ENCODE assay signal across 8 cellular contexts in genomic region chr2:10412380-10412779, GRCh38. TPM values are rescaled to one million over a fixed set of nuclear protein-coding genes. Genes with fewer than 3 reads are reported as not detected.
DNase-seq lines count a peak whose midpoint lies in the region; ATAC-seq and TF ChIP-seq lines count a peak whose summit lies in the region.

No MANE protein-coding gene starts in this region.

- no peak for TF ChIP-seq CTCF in brain (conservative IDR thresholded peaks at IDR 0.05)
- no peak for TF ChIP-seq CTCF in omental fat pad (IDR thresholded peaks at IDR 0.05)

- H3K4me3 Mint-ChIP-seq in brain, result no peak overlapping the region

- no peaks in the 10 kb centered on the region for H3K27me3 Mint-ChIP-seq in brain

- H3K36me3 Mint-ChIP-seq in brain, result no peaks in the 10 kb centered on the region

- DNase-seq in stimulated activated CD4-positive, alpha-beta T cell treated with anti-CD3 and anti-CD28 coated beads, Interleukin-1b, Interleukin-23, amount 100 ng/mL, for 48 hours, result peak; percentile 37
- DNase-seq in stimulated activated CD4-positive, alpha-beta T cell treated with anti-CD3 and anti-CD28 coated beads, Interleukin-12 subunit alpha, Interleukin-12 subunit beta, amount 100 ng/mL, for 4 hours, result no peak
- DNase-seq in M059J (ENCODE audit: low read depth) (peak; percentile 65), omental fat pad (ENCODE audit: low spot score) (no peak)
- DNase-seq in stimulated activated CD4-positive, alpha-beta T cell treated with anti-CD3 and anti-CD28 coated beads, Interleukin-2, amount 100 ng/mL, for 48 hours, result peak; percentile 18 to 35

- peaks cover 67% of the 10 kb centered on the region for H3K4me1 Mint-ChIP-seq in brain

- peaks cover 0 to 6% (median 0%) of the 10 kb centered on the region in 5 experiments for H3K9me3 Mint-ChIP-seq in brain

- ATAC-seq in omental fat pad (ENCODE audit: low FRiP score), result no peak
- ATAC-seq in HG02678 (IDR thresholded peaks at IDR 0.05; ENCODE audit: unreplicated experiment), result no peak
- no peak for ATAC-seq in GM21619 (IDR thresholded peaks at IDR 0.05; ENCODE audit: unreplicated experiment)

- H3K27ac Mint-ChIP-seq in brain, result peak overlapping the region in 3 of 5 experiments; percentile 32 to 95 (median 40)

RNA-seq across cellular contexts. Expression of gene ODC1, which starts 35.7 kb away (rescaled TPM):
- 49.9 and 69.0 TPM in 2 replicates for total RNA-seq in M059J (2014; rRNA removed; shearing (Covaris generic))
- polyA plus RNA-seq in brain (ENCODE audit: insufficient read depth, low read depth, low replicate concordance), result 75.0 TPM
- total RNA-seq in omental fat pad, result 100 to 1,000 TPM in 2 of 4 donors, 10 to 100 TPM in 2; 46.8 to 264 (median 114) TPM

Comparison
In these comparisons a context has a peak if more than half of its experiments do, and no peak if none do; other contexts are left out.
1. DNase-seq: peak in stimulated activated CD4-positive, alpha-beta T cell treated with anti-CD3 and anti-CD28 coated beads, Interleukin-1b, Interleukin-23, amount 100 ng/mL, for 48 hours (single experiment), M059J (single experiment) and stimulated activated CD4-positive, alpha-beta T cell treated with anti-CD3 and anti-CD28 coated beads, Interleukin-2, amount 100 ng/mL, for 48 hours (2 of 2); none in stimulated activated CD4-positive, alpha-beta T cell treated with anti-CD3 and anti-CD28 coated beads, Interleukin-12 subunit alpha, Interleukin-12 subunit beta, amount 100 ng/mL, for 4 hours (single experiment) and omental fat pad (single experiment).